Comparison of ENCODE assay signal across 8 cellular contexts in genomic region chr2:85540131-85540587, GRCh38.
A peak's percentile ranks its signal among the peaks of the same experiment; 100 is the strongest.
DNase-seq lines count a peak whose midpoint lies in the region; ATAC-seq and TF ChIP-seq lines count a peak whose summit lies in the region.

No MANE protein-coding gene starts in this region.

- peak; percentile 58 for DNase-seq in CD1c-positive myeloid dendritic cell (ENCODE audit: extremely low spot score)
- DNase-seq in LNCaP clone FGC (ENCODE audit: low read depth) = no peak
- peak; percentile 43 to 44 for DNase-seq in cardiac fibroblast (ENCODE audit: low read depth in 2 of 2)
- no peak for DNase-seq in GM13976 (ENCODE audit: low spot score)
- no peak for DNase-seq in hypothalamus (lab: John Stamatoyannopoulos, UW)
- no peak for DNase-seq in DMS153 (lab: John Stamatoyannopoulos, UW)

- in situ Hi-C loops in GM13976 (cut with MboI; ENCODE audit: low sequenced_read_pairs, unreplicated experiment) = no loop called here

- H3K4me3 ChIP-seq in LNCaP clone FGC (ENCODE audit: low read depth, low read length) (peak overlapping the region; percentile 74), cardiac fibroblast (replicated peaks in 1 of 2; ENCODE audit: low read depth in 2 of 2, low read length in 2 of 2) (peak overlapping the region; percentile 79 to 93), muscle layer of colon (ENCODE audit: low read depth in 1 of 2, low read length in 2 of 2) (peak overlapping the region; percentile 76 to 97)

- H3K27me3 ChIP-seq in muscle layer of colon (ENCODE audit: control insufficient read depth in 1 of 2, insufficient read depth in 2 of 2, low read length in 2 of 2) = no peaks in the 10 kb centered on the region

- TF ChIP-seq CTCF in LNCaP clone FGC (IDR thresholded peaks at IDR 0.05; ENCODE audit: control insufficient read depth, extremely low read depth, insufficient read depth) = no peak
- no peak for TF ChIP-seq CTCF in cardiac fibroblast (IDR thresholded peaks at IDR 0.05; ENCODE audit: low read depth, low read length)
- TF ChIP-seq CTCF in GM13976 (IDR thresholded peaks at IDR 0.05; ENCODE audit: borderline replicate concordance, control extremely low read depth, extremely low read depth, insufficient read depth, missing control alignments) = no peak

- H3K9ac ChIP-seq in muscle layer of colon (ENCODE audit: low read length) = peak overlapping the region; percentile 77

- H3K9me3 ChIP-seq in muscle layer of colon (ENCODE audit: low read length) = no peaks in the 10 kb centered on the region

- peaks cover 53% of the 10 kb centered on the region for H3K4me1 ChIP-seq in muscle layer of colon (ENCODE audit: insufficient read depth, low read length)

- no peak for ATAC-seq in GM19452 (IDR thresholded peaks at IDR 0.05; ENCODE audit: unreplicated experiment)

- H3K27ac ChIP-seq in muscle layer of colon (ENCODE audit: low read depth, low read length) = peak overlapping the region; percentile 96

- H3K36me3 ChIP-seq in muscle layer of colon (ENCODE audit: insufficient read depth, low read length) = peaks cover 44% of the 10 kb centered on the region

Comparison
In these comparisons a context has a peak if more than half of its experiments do, and no peak if none do; other contexts are left out.
1. DNase-seq: peak in CD1c-positive myeloid dendritic cell (single experiment) and cardiac fibroblast (2 of 2); none in LNCaP clone FGC (single experiment), GM13976 (single experiment), hypothalamus (0 of 51) and DMS153 (single experiment).
2. Peak in every context shown above with its lines, with median percentiles within 50 percentile points of each other: H3K4me3 ChIP-seq.